In the genomic region with DNA sequence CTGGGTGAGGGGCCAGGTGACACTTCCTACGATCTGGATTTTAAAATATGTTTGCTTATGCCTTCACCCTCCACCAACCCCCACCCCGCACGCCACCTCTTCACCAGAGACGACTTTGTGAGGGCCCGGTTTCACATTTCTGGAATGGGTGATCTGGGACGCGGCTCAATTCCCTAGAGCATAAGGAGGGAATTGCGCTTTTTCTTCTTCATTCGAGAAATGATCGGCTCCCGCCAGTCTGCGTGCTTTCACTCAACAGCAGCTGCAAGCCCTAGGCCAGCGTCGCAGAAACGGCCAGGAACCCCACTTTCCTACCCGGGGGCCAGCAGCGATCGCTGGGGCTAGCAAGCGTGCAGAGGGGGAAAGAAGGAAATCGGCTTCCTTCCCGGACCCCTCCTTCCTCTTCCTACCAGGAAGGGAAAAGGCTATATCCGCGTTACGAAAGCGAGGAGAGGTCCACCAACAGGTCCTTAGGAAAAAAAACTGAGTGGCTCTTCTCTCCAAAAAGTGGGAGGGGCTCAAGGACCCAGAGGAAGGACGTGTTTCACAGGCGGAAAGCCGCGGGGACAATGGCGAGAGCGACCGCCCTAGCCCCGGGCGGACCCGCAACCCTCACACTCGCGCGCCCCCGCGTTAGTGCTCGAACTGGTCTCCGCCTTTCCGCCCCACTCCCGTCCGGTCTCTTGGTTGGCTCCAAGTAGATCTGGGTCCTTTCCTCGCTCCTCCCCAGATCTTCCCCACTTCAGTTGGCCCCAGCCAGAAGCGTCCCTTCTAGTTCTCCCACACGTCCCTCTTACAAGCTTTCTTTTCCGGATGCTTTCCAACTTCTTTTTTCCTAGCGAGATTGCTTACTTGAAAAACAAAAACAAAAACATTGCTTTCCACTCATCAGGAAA, we compare ENCODE assay signal across 1 cellular context.
TF ChIP-seq lines count a peak whose summit lies in the region.

No MANE protein-coding gene starts in this region.

TF ChIP-seq in liver, 16 proteins besides CTCF, POLR2A, EP300 and RAD21 (continued from another document):
- TF ChIP-seq, protein P1, sequence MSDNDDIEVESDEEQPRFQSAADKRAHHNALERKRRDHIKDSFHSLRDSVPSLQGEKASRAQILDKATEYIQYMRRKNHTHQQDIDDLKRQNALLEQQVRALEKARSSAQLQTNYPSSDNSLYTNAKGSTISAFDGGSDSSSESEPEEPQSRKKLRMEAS (IDR thresholded peaks at IDR 0.05): peak; percentile 65
